ENCODE assay signal across 15 cellular contexts in genomic region chr2:173231042-173231441, GRCh38.
DNase-seq lines count a peak whose midpoint lies in the region; ATAC-seq lines count a peak whose summit lies in the region.
"Had no signal": no experiment of that assay in that cellular context is flagged by ENCODE, and none has a peak within 500 bp of the region (broad histone marks: within the 10 kb centered on the region; RNA-seq: fewer than 3 reads in every experiment).

No MANE protein-coding gene starts in this region.

- H3K4me1 Mint-ChIP-seq in stimulated activated effector memory CD8-positive, alpha-beta T cell treated with anti-CD3 and anti-CD28 coated beads, Interleukin-12 subunit alpha, Interleukin-12 subunit beta, amount 100 ng/mL, for 72 hours = no peaks in the 10 kb centered on the region
- H3K4me1 Mint-ChIP-seq: activated T-helper 17 cell treated with anti-CD3 and anti-CD28 coated beads, Interleukin-2, amount 50 U/mL, for 72 hours had no signal

- peak; percentile 27 to 31 for ATAC-seq in left cardiac atrium
- no peak for ATAC-seq in stimulated activated effector memory CD8-positive, alpha-beta T cell treated with anti-CD3 and anti-CD28 coated beads, Interleukin-12 subunit alpha, Interleukin-12 subunit beta, amount 100 ng/mL, for 72 hours
- ATAC-seq in HG02840 (IDR thresholded peaks at IDR 0.05; ENCODE audit: low FRiP score, unreplicated experiment) = no peak
- ATAC-seq: activated T-helper 17 cell treated with anti-CD3 and anti-CD28 coated beads, Interleukin-2, amount 50 U/mL, for 72 hours had no signal

- peak; percentile 48 for DNase-seq in NCI-H1436 (lab: John Stamatoyannopoulos, UW)
- peak; percentile 99 for DNase-seq in NCI-H510A treated with DMSO at 0.1 percent for 48 hours (lab: John Stamatoyannopoulos, UW)
- DNase-seq in left cardiac atrium = no peak
- DNase-seq in stimulated activated effector memory CD8-positive, alpha-beta T cell treated with anti-CD3 and anti-CD28 coated beads, Interleukin-12 subunit alpha, Interleukin-12 subunit beta, amount 100 ng/mL, for 72 hours (ENCODE audit: low spot score in 2 of 2) = no peak
- no peak for DNase-seq in activated gamma-delta T cell treated with Interleukin-2 at 50 U/mL for 16 hours
- no peak for DNase-seq in A172 (ENCODE audit: low spot score)
- DNase-seq in anterior cingulate cortex (lab: John Stamatoyannopoulos, UW) = no peak
- DNase-seq: activated CD4-positive, alpha-beta T cell treated with anti-CD3 and anti-CD28 coated beads, Interleukin-2, amount 50 U/mL, for 4 hours; brain microvascular endothelial cell; kidney glomerular epithelial cell; NCI-H2227 treated with DMSO at 0.1 percent for 48 hours; Peyer's patch; T-helper 2 cell had no signal

- no peaks in the 10 kb centered on the region for H3K36me3 Mint-ChIP-seq in stimulated activated effector memory CD8-positive, alpha-beta T cell treated with anti-CD3 and anti-CD28 coated beads, Interleukin-12 subunit alpha, Interleukin-12 subunit beta, amount 100 ng/mL, for 72 hours

- H3K4me3 Mint-ChIP-seq in stimulated activated effector memory CD8-positive, alpha-beta T cell treated with anti-CD3 and anti-CD28 coated beads, Interleukin-12 subunit alpha, Interleukin-12 subunit beta, amount 100 ng/mL, for 72 hours = no peak overlapping the region
- H3K4me3 Mint-ChIP-seq: activated T-helper 17 cell treated with anti-CD3 and anti-CD28 coated beads, Interleukin-2, amount 50 U/mL, for 72 hours had no signal

- no peaks in the 10 kb centered on the region for H3K9me3 Mint-ChIP-seq in stimulated activated effector memory CD8-positive, alpha-beta T cell treated with anti-CD3 and anti-CD28 coated beads, Interleukin-12 subunit alpha, Interleukin-12 subunit beta, amount 100 ng/mL, for 72 hours
- H3K9me3 Mint-ChIP-seq: activated T-helper 17 cell treated with anti-CD3 and anti-CD28 coated beads, Interleukin-2, amount 50 U/mL, for 72 hours had no signal

- intact Hi-C loops in left cardiac atrium (cut with DNase I) = loop anchor here in 1 of 2 donors (10.0 kb wide), 1 partner anchor 124 kb away; the partner anchor contains the start of gene CDCA7

- H3K27ac Mint-ChIP-seq in stimulated activated effector memory CD8-positive, alpha-beta T cell treated with anti-CD3 and anti-CD28 coated beads, Interleukin-12 subunit alpha, Interleukin-12 subunit beta, amount 100 ng/mL, for 72 hours = peak overlapping the region; percentile 9
- H3K27ac Mint-ChIP-seq: activated T-helper 17 cell treated with anti-CD3 and anti-CD28 coated beads, Interleukin-2, amount 50 U/mL, for 72 hours had no signal

Comparison
In these comparisons a context has a peak if more than half of its experiments do, and no peak if none do; other contexts are left out.
1. DNase-seq: peak in NCI-H1436 (single experiment) and NCI-H510A treated with DMSO at 0.1 percent for 48 hours (single experiment); none in left cardiac atrium (single experiment), stimulated activated effector memory CD8-positive, alpha-beta T cell treated with anti-CD3 and anti-CD28 coated beads, Interleukin-12 subunit alpha, Interleukin-12 subunit beta, amount 100 ng/mL, for 72 hours (0 of 2), activated gamma-delta T cell treated with Interleukin-2 at 50 U/mL for 16 hours (single experiment), A172 (single experiment) and anterior cingulate cortex (0 of 58).
2. ATAC-seq: peak in left cardiac atrium (2 of 2); none in stimulated activated effector memory CD8-positive, alpha-beta T cell treated with anti-CD3 and anti-CD28 coated beads, Interleukin-12 subunit alpha, Interleukin-12 subunit beta, amount 100 ng/mL, for 72 hours (single experiment) and HG02840 (single experiment).